Comparison of ENCODE assay signal across 13 cellular contexts in the genomic region with DNA sequence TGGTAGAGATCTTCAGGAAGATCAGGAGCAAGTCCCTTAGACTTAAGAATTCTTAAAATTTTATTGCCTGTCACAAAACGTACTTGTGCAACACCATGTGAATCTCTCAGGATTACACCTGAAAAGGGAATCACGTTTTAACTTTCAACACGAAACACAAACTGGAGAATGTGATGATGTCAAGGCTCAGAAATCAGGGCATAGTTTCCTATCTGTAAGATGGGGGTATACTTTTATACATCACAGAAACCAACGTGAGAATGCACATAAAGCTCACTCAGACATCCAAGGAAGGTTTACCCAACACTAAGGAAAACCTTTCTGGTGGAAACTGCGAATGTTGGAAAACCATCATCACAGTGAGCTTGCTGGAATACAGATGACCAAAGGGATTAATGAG. TPM values are rescaled to one million over a fixed set of nuclear protein-coding genes. Genes with fewer than 3 reads are reported as not detected.
A peak's percentile ranks its signal among the peaks of the same experiment; 100 is the strongest.
DNase-seq lines count a peak whose midpoint lies in the region; ATAC-seq, FAIRE-seq and TF ChIP-seq lines count a peak whose summit lies in the region.
"Had no signal": no experiment of that assay in that cellular context is flagged by ENCODE, and none has a peak within 500 bp of the region (broad histone marks: within the 10 kb centered on the region; RNA-seq: fewer than 3 reads in every experiment).

No MANE protein-coding gene starts in this region.

- H3K9ac ChIP-seq in Karpas-422 (ENCODE audit: low read length) (no peak overlapping the region), mammary epithelial cell (ENCODE audit: insufficient read depth, low read length) (no peak overlapping the region)

- H3K4me3 Mint-ChIP-seq in CD8-positive, alpha-beta memory T cell = peak overlapping the region; percentile 84 to 99 (median 98)
- peak overlapping the region; percentile 100 for H3K4me3 Mint-ChIP-seq in natural killer cell treated with Interleukin-12 subunit alpha and Interleukin-12 subunit beta and Interleukin-15 and Interleukin-18, amount 100 ng/mL, for 72 hours

- H3K27ac ChIP-seq in CD8-positive, alpha-beta memory T cell (ENCODE audit: low read depth, low read length) = no peak overlapping the region
- no peak overlapping the region for H3K27ac ChIP-seq in Karpas-422 (ENCODE audit: low read length)
- H3K27ac ChIP-seq in mammary epithelial cell (ENCODE audit: insufficient read depth, low read depth, low read length) = peak overlapping the region; percentile 3
- H3K27ac ChIP-seq: colonic mucosa had no signal

- no peaks in the 10 kb centered on the region for H3K27me3 ChIP-seq in CD8-positive, alpha-beta memory T cell (ENCODE audit: insufficient read depth, low read length, poor library complexity, severe bottlenecking)
- H3K27me3 ChIP-seq in Karpas-422 (ENCODE audit: low read length) (no peaks in the 10 kb centered on the region), mammary epithelial cell (ENCODE audit: insufficient read depth, low read length) (no peaks in the 10 kb centered on the region)
- H3K27me3 ChIP-seq: colonic mucosa had no signal

- no peak for ATAC-seq in natural killer cell treated with Interleukin-12 subunit alpha and Interleukin-12 subunit beta and Interleukin-15 and Interleukin-18, amount 100 ng/mL, for 72 hours
- ATAC-seq: left cardiac atrium had no signal

- no peak for TF ChIP-seq CTCF in mammary epithelial cell (conservative IDR thresholded peaks at IDR 0.05 in 1 of 2, IDR thresholded peaks at IDR 0.05 in 1 of 2; ENCODE audit: extremely low read depth in 1 of 2, insufficient read depth in 1 of 2, low read depth in 1 of 2, low read length in 2 of 2)

- H4K20me1 ChIP-seq in Karpas-422 (ENCODE audit: insufficient read depth, low read depth, low read length) (peaks cover 11% of the 10 kb centered on the region; the same call in 1 of the 2 replicates), mammary epithelial cell (ENCODE audit: insufficient read depth, low read length) (no peaks in the 10 kb centered on the region)

- peaks cover 0 to 2% (median 0%) of the 10 kb centered on the region in 5 donors for H3K9me3 Mint-ChIP-seq in CD8-positive, alpha-beta memory T cell
- no peaks in the 10 kb centered on the region for H3K9me3 Mint-ChIP-seq in natural killer cell treated with Interleukin-12 subunit alpha and Interleukin-12 subunit beta and Interleukin-15 and Interleukin-18, amount 100 ng/mL, for 72 hours

- peaks cover 21% of the 10 kb centered on the region for H3K36me3 ChIP-seq in CD8-positive, alpha-beta memory T cell (ENCODE audit: insufficient read depth, low read length)
- H3K36me3 ChIP-seq in Karpas-422 (ENCODE audit: insufficient read depth, low read length) (peaks cover 37% of the 10 kb centered on the region), mammary epithelial cell (ENCODE audit: insufficient read depth, low read length) (peaks cover 25% of the 10 kb centered on the region)
- H3K36me3 ChIP-seq: colonic mucosa had no signal

- CTCF ChIA-PET in CD8-positive, alpha-beta memory T cell (lab: Charles Lee) = interaction anchor here (1.5 to 1.6 kb wide), 2 partner anchors 12 to 61 kb away, joined by 4 read pairs; a partner anchor contains a TSS
- CTCF ChIA-PET in mammary epithelial cell (lab: Charles Lee; ENCODE audit: low non-redundant PET) = interaction anchor here (0.6 kb wide), 1 partner anchor 1028 kb away, joined by 6 read pairs; no protein-coding TSS in a partner anchor

- H3K4me1 ChIP-seq in CD8-positive, alpha-beta memory T cell (ENCODE audit: insufficient read depth, low read length) = peaks cover 21% of the 10 kb centered on the region
- peaks cover 25% of the 10 kb centered on the region for H3K4me1 ChIP-seq in Karpas-422 (ENCODE audit: low read length)
- peaks cover 25% of the 10 kb centered on the region for H3K4me1 ChIP-seq in mammary epithelial cell (ENCODE audit: insufficient read depth, low read length)

- H2AFZ ChIP-seq in Karpas-422 (ENCODE audit: low read length) = no peak overlapping the region
- H2AFZ ChIP-seq in mammary epithelial cell (ENCODE audit: low read depth, low read length) = no peak overlapping the region

- no peak for FAIRE-seq in GM19239 (lab: Jason Lieb, UNC)
- FAIRE-seq: urothelium cell line had no signal

- no peaks in the 10 kb centered on the region for H3K9me3 ChIP-seq in CD8-positive, alpha-beta memory T cell (ENCODE audit: low read length)
- H3K9me3 ChIP-seq in Karpas-422 (ENCODE audit: low read length) = no peaks in the 10 kb centered on the region
- H3K9me3 ChIP-seq in mammary epithelial cell (replicated peaks; ENCODE audit: insufficient read depth, low read length) = no peaks in the 10 kb centered on the region
- H3K9me3 ChIP-seq: colonic mucosa had no signal

- dilution Hi-C loops in mammary epithelial cell (cut with HindIII; ENCODE audit: low sequenced_read_pairs) = no loop called here

- H3K4me2 ChIP-seq in Karpas-422 (ENCODE audit: low read depth, low read length, poor library complexity, severe bottlenecking) (peak overlapping the region; percentile 84), mammary epithelial cell (ENCODE audit: insufficient read depth, low read depth, low read length) (peak overlapping the region; percentile 78)

- no peak for DNase-seq in CD8-positive, alpha-beta memory T cell
- no peak for DNase-seq in Karpas-422
- DNase-seq in mammary epithelial cell = no peak
- DNase-seq in natural killer cell treated with Interleukin-12 subunit alpha and Interleukin-12 subunit beta and Interleukin-15 and Interleukin-18, amount 100 ng/mL, for 72 hours (ENCODE audit: low spot score) = no peak
- no peak for DNase-seq in GM19239 (ENCODE audit: insufficient read length, low spot score)
- no peak for DNase-seq in SKM-1 treated with dmso at 0.1 percent for 144 hours (lab: John Stamatoyannopoulos, UW; ENCODE audit: unreplicated experiment)
- DNase-seq in HPDE6-E6E7 (ENCODE audit: extremely low spot score) = no peak
- DNase-seq in dedifferentiated amniotic fluid mesenchymal stem cell (ENCODE audit: extremely low spot score) = no peak
- DNase-seq: activated CD4-positive, alpha-beta T cell treated with anti-CD3 and anti-CD28 coated beads for 48 hours; colonic mucosa; GF-D8; left cardiac atrium had no signal

- in situ Hi-C loops in mammary epithelial cell (cut with MboI; ENCODE audit: low sequenced_read_pairs in 2 of 2) = no loop called here

- intact Hi-C loops in mammary epithelial cell (cut with micrococcal nuclease) = loop anchor here (5.0 to 10.0 kb wide), 4 partner anchors 128 to 279 kb away; a partner anchor contains a TSS

- H3K4me1 Mint-ChIP-seq in CD8-positive, alpha-beta memory T cell = peaks cover 42 to 45% (median 45%) of the 10 kb centered on the region in 3 donors
- H3K4me1 Mint-ChIP-seq in natural killer cell treated with Interleukin-12 subunit alpha and Interleukin-12 subunit beta and Interleukin-15 and Interleukin-18, amount 100 ng/mL, for 72 hours (ENCODE audit: low read depth in 2 of 2) = peaks cover 40 to 46% of the 10 kb centered on the region in 2 donors

- H3K27me3 Mint-ChIP-seq in CD8-positive, alpha-beta memory T cell = no peaks in the 10 kb centered on the region
- H3K27me3 Mint-ChIP-seq in natural killer cell treated with Interleukin-12 subunit alpha and Interleukin-12 subunit beta and Interleukin-15 and Interleukin-18, amount 100 ng/mL, for 72 hours = no peaks in the 10 kb centered on the region

- no TSS peak for BruUV-seq in mammary epithelial cell (replicated peaks; lab: Mats Ljungman, UMichigan)

- WGBS in mammary epithelial cell (ENCODE audit: low coverage, missing lambda C conversion rate) = 30% methylated on average over 5 of the region's 5 CpGs

- peaks cover 0 to 54% (median 17%) of the 10 kb centered on the region in 3 donors for H3K36me3 Mint-ChIP-seq in CD8-positive, alpha-beta memory T cell
- H3K36me3 Mint-ChIP-seq in natural killer cell treated with Interleukin-12 subunit alpha and Interleukin-12 subunit beta and Interleukin-15 and Interleukin-18, amount 100 ng/mL, for 72 hours = peaks cover 35% of the 10 kb centered on the region

- no peaks in the 10 kb centered on the region for H3K9me2 ChIP-seq in Karpas-422 (replicated peaks; ENCODE audit: insufficient read depth, low read length)

- H3K79me2 ChIP-seq in Karpas-422 (ENCODE audit: low read length) (peaks cover 38% of the 10 kb centered on the region), mammary epithelial cell (ENCODE audit: insufficient read depth, low read length) (peaks cover 43% of the 10 kb centered on the region)

- peak overlapping the region in 7 of 8 donors; percentile 50 to 99 (median 93) for H3K27ac Mint-ChIP-seq in CD8-positive, alpha-beta memory T cell
- H3K27ac Mint-ChIP-seq in natural killer cell treated with Interleukin-12 subunit alpha and Interleukin-12 subunit beta and Interleukin-15 and Interleukin-18, amount 100 ng/mL, for 72 hours = peak overlapping the region; percentile 83 to 98

- H3K4me3 ChIP-seq in CD8-positive, alpha-beta memory T cell (ENCODE audit: low read length) = no peak overlapping the region
- H3K4me3 ChIP-seq in Karpas-422 (ENCODE audit: low read length) = peak overlapping the region; percentile 85; the same call in 1 of the 2 replicates
- peak overlapping the region in 2 of 3 experiments; percentile 26 to 36 for H3K4me3 ChIP-seq in mammary epithelial cell (replicated peaks in 1 of 3; ENCODE audit: insufficient read depth in 1 of 3, low read depth in 2 of 3, low read length in 3 of 3)

- POLR2A ChIA-PET in CD8-positive, alpha-beta memory T cell (lab: Charles Lee) = no interaction called here

RNA-seq across cellular contexts. Expression of a gene that starts 2.0 kb away (rescaled TPM):
- 1,000 to 10,000 TPM; 1,568 to 1,569 TPM for total RNA-seq in CD8-positive, alpha-beta memory T cell
- polyA plus RNA-seq in CD8-positive, alpha-beta memory T cell = 1,667 TPM
- total RNA-seq in Karpas-422 (2014; rRNA removed; shearing (Covaris generic); ENCODE audit: low replicate concordance) = 1,890 and 2,739 TPM in 2 replicates
- total RNA-seq in mammary epithelial cell = 100 to 1,000 TPM; 475 to 878 TPM
- polyA plus RNA-seq in mammary epithelial cell = 1,238 TPM
- polyA minus RNA-seq in mammary epithelial cell = 513 TPM
- 100 to 1,000 TPM; 688 to 721 TPM for total RNA-seq in natural killer cell treated with Interleukin-12 subunit alpha and Interleukin-12 subunit beta and Interleukin-15 and Interleukin-18, amount 100 ng/mL, for 72 hours
